Comparison of ENCODE assay signal across 1 cellular context in genomic region chr6:3797231-3798200, GRCh38.
TF ChIP-seq lines count a peak whose summit lies in the region.

No MANE protein-coding gene starts in this region.

TF ChIP-seq in HepG2, 621 proteins besides CTCF, POLR2A, EP300 and RAD21 (continued from another document and continues in another):
- TF ChIP-seq IRF1 (CRISPR knock-in tag; IDR thresholded peaks at IDR 0.05; ENCODE audit: low read depth) = no peak
- peak; percentile 44; the same call in 1 of the 2 replicates for TF ChIP-seq ZBTB4 (CRISPR knock-in tag; IDR thresholded peaks at IDR 0.05; ENCODE audit: borderline replicate concordance)
- 0 out of 2 replicates have a peak, but pooled peaks have one; percentile 41 for TF ChIP-seq ZNF501 (CRISPR knock-in tag; IDR thresholded peaks at IDR 0.05)
- TF ChIP-seq NR1H2 (CRISPR knock-in tag; IDR thresholded peaks at IDR 0.05; ENCODE audit: borderline replicate concordance, low read depth) = no peak
- TF ChIP-seq ZNF552 (CRISPR knock-in tag; IDR thresholded peaks at IDR 0.05; ENCODE audit: borderline replicate concordance) = no peak
- no peak for TF ChIP-seq FOXP1 (IDR thresholded peaks at IDR 0.05)
- TF ChIP-seq FOXP1 (CRISPR knock-in tag; IDR thresholded peaks at IDR 0.05) = peak; percentile 47
- TF ChIP-seq REPIN1 (CRISPR knock-in tag; IDR thresholded peaks at IDR 0.05; ENCODE audit: borderline replicate concordance, low read depth) = 0 out of 2 replicates have a peak, but pooled peaks have one; percentile 37
- peak; percentile 47; the same call in 1 of the 2 replicates for TF ChIP-seq DRAP1 (CRISPR knock-in tag; IDR thresholded peaks at IDR 0.05)
- TF ChIP-seq NFIC (IDR thresholded peaks at IDR 0.05; ENCODE audit: low read length) = no peak
- TF ChIP-seq SCMH1 (CRISPR knock-in tag; IDR thresholded peaks at IDR 0.05; ENCODE audit: borderline replicate concordance) = no peak
- TF ChIP-seq NCOA2 (CRISPR knock-in tag; IDR thresholded peaks at IDR 0.05) = peak; percentile 77
- TF ChIP-seq ATF3 (CRISPR knock-in tag; IDR thresholded peaks at IDR 0.05) = 0 out of 2 replicates have a peak, but pooled peaks have one; percentile 26
- peak; percentile 59; the same call in 1 of the 2 replicates for TF ChIP-seq AHDC1 (CRISPR knock-in tag; IDR thresholded peaks at IDR 0.05; ENCODE audit: borderline replicate concordance)
- no peak for TF ChIP-seq ZNF572 (CRISPR knock-in tag; IDR thresholded peaks at IDR 0.05)
- TF ChIP-seq SALL1 (CRISPR knock-in tag; IDR thresholded peaks at IDR 0.05) = peak; percentile 70; the same call in 1 of the 2 replicates
- no peak for TF ChIP-seq KDM5A (IDR thresholded peaks at IDR 0.05; ENCODE audit: borderline replicate concordance, low read length)
- TF ChIP-seq ZNF274 (CRISPR knock-in tag; IDR thresholded peaks at IDR 0.05) = peak; percentile 46; the same call in 1 of the 2 replicates
- no peak for TF ChIP-seq ZBTB10 (CRISPR knock-in tag; IDR thresholded peaks at IDR 0.05; ENCODE audit: borderline replicate concordance)
- TF ChIP-seq GATAD2A (CRISPR knock-in tag; IDR thresholded peaks at IDR 0.05) = peak; percentile 53
- TF ChIP-seq ZNF563 (CRISPR knock-in tag; IDR thresholded peaks at IDR 0.05) = no peak
- 0 out of 2 replicates have a peak, but pooled peaks have one; percentile 11 for TF ChIP-seq HNF4A (CRISPR knock-in tag; IDR thresholded peaks at IDR 0.05)
- TF ChIP-seq GMEB2 (CRISPR knock-in tag; IDR thresholded peaks at IDR 0.05; ENCODE audit: low read depth) = no peak
- peak; percentile 50; the same call in 1 of the 2 replicates for TF ChIP-seq TFAP4 (IDR thresholded peaks at IDR 0.05; ENCODE audit: borderline replicate concordance, low read depth)
- TF ChIP-seq CBFB (CRISPR knock-in tag; IDR thresholded peaks at IDR 0.05) = 0 out of 2 replicates have a peak, but pooled peaks have one; percentile 38
- no peak for TF ChIP-seq YY1 (IDR thresholded peaks at IDR 0.05; ENCODE audit: insufficient read depth, insufficient replicate concordance, low read depth, low read length)
- no peak for TF ChIP-seq RAD51 (IDR thresholded peaks at IDR 0.05; ENCODE audit: borderline replicate concordance)
- TF ChIP-seq TBP (CRISPR knock-in tag; IDR thresholded peaks at IDR 0.05) = no peak
- no peak for TF ChIP-seq GRHL1 (CRISPR knock-in tag; conservative IDR thresholded peaks at IDR 0.05)
- TF ChIP-seq ZMYM2 (CRISPR knock-in tag; IDR thresholded peaks at IDR 0.05) = no peak
- no peak for TF ChIP-seq TFDP2 (CRISPR knock-in tag; IDR thresholded peaks at IDR 0.05)
- no peak for TF ChIP-seq NCOA5 (CRISPR knock-in tag; IDR thresholded peaks at IDR 0.05)
- peak; percentile 93 for TF ChIP-seq ZBTB43 (CRISPR knock-in tag; conservative IDR thresholded peaks at IDR 0.05)
- no peak for TF ChIP-seq NR2F2 (IDR thresholded peaks at IDR 0.05; ENCODE audit: borderline replicate concordance, low read depth)
- TF ChIP-seq STAG1 (CRISPR knock-in tag; IDR thresholded peaks at IDR 0.05) = no peak
- no peak for TF ChIP-seq SOX13 (IDR thresholded peaks at IDR 0.05)
- TF ChIP-seq SOX13 (CRISPR knock-in tag; conservative IDR thresholded peaks at IDR 0.05 in 1 of 2, IDR thresholded peaks at IDR 0.05 in 1 of 2) = peak; percentile 74 to 88; a peak in 2 of 4 replicates
- 0 out of 2 replicates have a peak, but pooled peaks have one; percentile 11 for TF ChIP-seq ZNF121 (CRISPR knock-in tag; IDR thresholded peaks at IDR 0.05)
- TF ChIP-seq NR2F6 (IDR thresholded peaks at IDR 0.05) = no peak
- TF ChIP-seq NR2F6 (CRISPR knock-in tag; IDR thresholded peaks at IDR 0.05) = no peak
- peak; percentile 47; the same call in 1 of the 2 replicates for TF ChIP-seq TBX3 (IDR thresholded peaks at IDR 0.05; ENCODE audit: borderline replicate concordance)
- peak; percentile 17; the same call in 1 of the 2 replicates for TF ChIP-seq NCOR1 (IDR thresholded peaks at IDR 0.05; ENCODE audit: borderline replicate concordance, low read length)
